ENCODE assay signal across 26 cellular contexts in the genomic region with DNA sequence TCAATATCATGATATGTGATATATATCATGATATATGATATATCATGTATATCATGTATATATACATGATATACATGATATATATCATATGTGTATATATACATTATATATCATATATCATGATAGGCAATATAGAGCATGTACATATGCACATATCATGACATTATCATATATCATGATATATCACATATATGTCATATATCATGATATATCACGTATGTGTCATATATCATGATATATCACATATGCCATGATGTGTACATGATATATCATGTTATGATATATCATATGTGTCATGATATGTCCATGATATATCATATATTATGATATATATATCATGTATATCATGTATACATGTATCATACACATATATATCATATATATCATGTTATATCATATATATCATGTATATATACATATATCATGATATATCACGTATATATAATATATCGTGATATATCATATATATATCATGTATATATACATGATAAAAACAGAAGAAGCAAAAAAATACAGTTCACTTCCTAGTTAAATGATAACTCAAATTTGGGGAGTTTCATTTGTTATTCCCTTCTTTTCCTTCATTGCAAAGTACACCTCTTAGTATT.
"Had no signal": no experiment of that assay in that cellular context is flagged by ENCODE, and none has a peak within 500 bp of the region (broad histone marks: within the 10 kb centered on the region; RNA-seq: fewer than 3 reads in every experiment).

No MANE protein-coding gene starts in this region.

- H3K27ac Mint-ChIP-seq: memory B cell; naive thymus-derived CD4-positive, alpha-beta T cell; stimulated activated naive B cell treated with anti-CD40 and anti-IgM and Interleukin-4, amounts not matched to agents 10 μg/mL and 1 μg/mL and 100 μg/mL, for 72 hours; stimulated activated naive CD8-positive, alpha-beta T cell treated with anti-CD3 and anti-CD28 coated beads, Interleukin-15, amount 100 ng/mL, for 72 hours had no signal

- H3K4me1 Mint-ChIP-seq: memory B cell; stimulated activated naive B cell treated with anti-CD40 and anti-IgM and Interleukin-4, amounts not matched to agents 10 μg/mL and 1 μg/mL and 100 μg/mL, for 72 hours; stimulated activated naive CD8-positive, alpha-beta T cell treated with anti-CD3 and anti-CD28 coated beads, Interleukin-15, amount 100 ng/mL, for 72 hours had no signal

- H3K4me3 ChIP-seq: dorsolateral prefrontal cortex, gastroesophageal sphincter, left ventricle myocardium inferior, lower lobe of right lung, psoas muscle, skin epidermis, testis, tibial nerve, upper lobe of right lung, vagina had no signal

- H3K27me3 Mint-ChIP-seq: memory B cell; naive thymus-derived CD4-positive, alpha-beta T cell; stimulated activated naive B cell treated with anti-CD40 and anti-IgM and Interleukin-4, amounts not matched to agents 10 μg/mL and 1 μg/mL and 100 μg/mL, for 72 hours; stimulated activated naive CD8-positive, alpha-beta T cell treated with anti-CD3 and anti-CD28 coated beads, Interleukin-15, amount 100 ng/mL, for 72 hours had no signal

- H3K27ac ChIP-seq: dorsolateral prefrontal cortex, gastroesophageal sphincter, left ventricle myocardium inferior, lower lobe of right lung, neutrophil, psoas muscle, skin epidermis, testis, tibial nerve, upper lobe of right lung, vagina had no signal

- H3K9me3 Mint-ChIP-seq: memory B cell; stimulated activated naive B cell treated with anti-CD40 and anti-IgM and Interleukin-4, amounts not matched to agents 10 μg/mL and 1 μg/mL and 100 μg/mL, for 72 hours; stimulated activated naive CD8-positive, alpha-beta T cell treated with anti-CD3 and anti-CD28 coated beads, Interleukin-15, amount 100 ng/mL, for 72 hours had no signal

- H3K36me3 Mint-ChIP-seq: memory B cell; naive thymus-derived CD4-positive, alpha-beta T cell; stimulated activated naive B cell treated with anti-CD40 and anti-IgM and Interleukin-4, amounts not matched to agents 10 μg/mL and 1 μg/mL and 100 μg/mL, for 72 hours had no signal

- DNase-seq: cortex of kidney; dorsolateral prefrontal cortex; effector memory CD4-positive, alpha-beta T cell; glutamatergic neuron; left cardiac atrium; left ventricle myocardium inferior; lower lobe of right lung; naive thymus-derived CD4-positive, alpha-beta T cell; psoas muscle; retina; stimulated activated CD4-positive, alpha-beta T cell treated with anti-CD3 and anti-CD28 coated beads, Interleukin-2, amount 100 ng/mL, for 24 hours; stimulated activated CD4-positive, alpha-beta T cell treated with anti-CD3 and anti-CD28 coated beads, Interleukin-4, amount 100 ng/mL, for 4 hours; stimulated activated naive B cell treated with anti-CD40 and anti-IgM and Interleukin-4, amounts not matched to agents 10 μg/mL and 1 μg/mL and 100 μg/mL, for 72 hours; stimulated activated naive CD8-positive, alpha-beta T cell treated with anti-CD3 and anti-CD28 coated beads, Interleukin-15, amount 100 ng/mL, for 72 hours; testis; upper lobe of right lung had no signal

- H3K36me3 ChIP-seq: gastroesophageal sphincter, left ventricle myocardium inferior, lower lobe of right lung, neutrophil, tibial nerve, upper lobe of right lung, vagina had no signal

- H3K4me3 Mint-ChIP-seq: memory B cell; naive thymus-derived CD4-positive, alpha-beta T cell; stimulated activated naive B cell treated with anti-CD40 and anti-IgM and Interleukin-4, amounts not matched to agents 10 μg/mL and 1 μg/mL and 100 μg/mL, for 72 hours; stimulated activated naive CD8-positive, alpha-beta T cell treated with anti-CD3 and anti-CD28 coated beads, Interleukin-15, amount 100 ng/mL, for 72 hours had no signal

- ATAC-seq: esophagus mucosa; gastroesophageal sphincter; left cardiac atrium; lower lobe of right lung; naive thymus-derived CD4-positive, alpha-beta T cell; psoas muscle; sciatic nerve; stimulated activated naive B cell treated with anti-CD40 and anti-IgM and Interleukin-4, amounts not matched to agents 10 μg/mL and 1 μg/mL and 100 μg/mL, for 72 hours; stimulated activated naive CD8-positive, alpha-beta T cell treated with anti-CD3 and anti-CD28 coated beads, Interleukin-15, amount 100 ng/mL, for 72 hours; upper lobe of right lung had no signal

- H3K27me3 ChIP-seq: dorsolateral prefrontal cortex, gastroesophageal sphincter, neutrophil, testis, tibial nerve, upper lobe of right lung, vagina had no signal

- FAIRE-seq: endometrium, keratinocyte had no signal

- H3K9me3 ChIP-seq: gastroesophageal sphincter, lower lobe of right lung, neutrophil, psoas muscle, testis, tibial nerve, upper lobe of right lung, vagina had no signal

- H3K4me1 ChIP-seq: gastroesophageal sphincter, left ventricle myocardium inferior, lower lobe of right lung, psoas muscle, testis, tibial nerve, upper lobe of right lung, vagina had no signal
